ENCODE assay signal across 1 cellular context in the genomic region with DNA sequence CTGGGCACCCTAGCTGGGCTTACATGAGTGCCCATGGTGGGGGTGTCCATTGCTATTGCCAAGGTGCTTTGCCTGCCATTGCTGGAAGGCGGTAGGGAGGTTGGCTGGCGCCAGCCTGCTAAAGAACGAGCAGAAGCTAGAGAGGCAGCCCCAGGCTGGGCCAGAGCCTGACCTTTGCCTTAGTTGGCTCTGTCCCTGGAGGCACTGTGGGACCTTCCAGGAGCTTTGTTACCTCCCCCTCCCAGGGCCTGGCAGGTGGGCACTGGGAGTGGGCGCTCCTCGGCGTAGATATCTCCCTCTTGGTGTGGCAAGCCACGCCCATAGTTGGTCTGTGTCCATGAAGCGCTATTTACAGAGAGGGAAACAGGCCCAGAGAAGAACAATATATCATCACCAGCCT.
TF ChIP-seq lines count a peak whose summit lies in the region.

No MANE protein-coding gene starts in this region.

TF ChIP-seq in liver, 16 proteins besides CTCF, POLR2A, EP300 and RAD21 (continued from another document):
- TF ChIP-seq, protein P1, sequence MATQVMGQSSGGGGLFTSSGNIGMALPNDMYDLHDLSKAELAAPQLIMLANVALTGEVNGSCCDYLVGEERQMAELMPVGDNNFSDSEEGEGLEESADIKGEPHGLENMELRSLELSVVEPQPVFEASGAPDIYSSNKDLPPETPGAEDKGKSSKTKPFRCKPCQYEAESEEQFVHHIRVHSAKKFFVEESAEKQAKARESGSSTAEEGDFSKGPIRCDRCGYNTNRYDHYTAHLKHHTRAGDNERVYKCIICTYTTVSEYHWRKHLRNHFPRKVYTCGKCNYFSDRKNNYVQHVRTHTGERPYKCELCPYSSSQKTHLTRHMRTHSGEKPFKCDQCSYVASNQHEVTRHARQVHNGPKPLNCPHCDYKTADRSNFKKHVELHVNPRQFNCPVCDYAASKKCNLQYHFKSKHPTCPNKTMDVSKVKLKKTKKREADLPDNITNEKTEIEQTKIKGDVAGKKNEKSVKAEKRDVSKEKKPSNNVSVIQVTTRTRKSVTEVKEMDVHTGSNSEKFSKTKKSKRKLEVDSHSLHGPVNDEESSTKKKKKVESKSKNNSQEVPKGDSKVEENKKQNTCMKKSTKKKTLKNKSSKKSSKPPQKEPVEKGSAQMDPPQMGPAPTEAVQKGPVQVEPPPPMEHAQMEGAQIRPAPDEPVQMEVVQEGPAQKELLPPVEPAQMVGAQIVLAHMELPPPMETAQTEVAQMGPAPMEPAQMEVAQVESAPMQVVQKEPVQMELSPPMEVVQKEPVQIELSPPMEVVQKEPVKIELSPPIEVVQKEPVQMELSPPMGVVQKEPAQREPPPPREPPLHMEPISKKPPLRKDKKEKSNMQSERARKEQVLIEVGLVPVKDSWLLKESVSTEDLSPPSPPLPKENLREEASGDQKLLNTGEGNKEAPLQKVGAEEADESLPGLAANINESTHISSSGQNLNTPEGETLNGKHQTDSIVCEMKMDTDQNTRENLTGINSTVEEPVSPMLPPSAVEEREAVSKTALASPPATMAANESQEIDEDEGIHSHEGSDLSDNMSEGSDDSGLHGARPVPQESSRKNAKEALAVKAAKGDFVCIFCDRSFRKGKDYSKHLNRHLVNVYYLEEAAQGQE (IDR thresholded peaks at IDR 0.05), result no peak
- TF ChIP-seq HNF4A (conservative IDR thresholded peaks at IDR 0.05), result peak in 1 of 2 donors; percentile 5
- no peak for TF ChIP-seq HNF4G (IDR thresholded peaks at IDR 0.05)
- no peak for TF ChIP-seq JUND (IDR thresholded peaks at IDR 0.05)
- TF ChIP-seq NR2F2 (IDR thresholded peaks at IDR 0.05), result no peak
- TF ChIP-seq FOXA1 (IDR thresholded peaks at IDR 0.05), result no peak
- TF ChIP-seq GABPA (IDR thresholded peaks at IDR 0.05 in 1 of 2, conservative IDR thresholded peaks at IDR 0.05 in 1 of 2), result no peak
